Comparison of ENCODE assay signal across 1 cellular context in genomic region chr6:33927551-33927950, GRCh38.
TF ChIP-seq lines count a peak whose summit lies in the region.

No MANE protein-coding gene starts in this region.

TF ChIP-seq in H1, 55 proteins besides CTCF, POLR2A, EP300 and RAD21 (continued from another document):
- TF ChIP-seq, protein P1, sequence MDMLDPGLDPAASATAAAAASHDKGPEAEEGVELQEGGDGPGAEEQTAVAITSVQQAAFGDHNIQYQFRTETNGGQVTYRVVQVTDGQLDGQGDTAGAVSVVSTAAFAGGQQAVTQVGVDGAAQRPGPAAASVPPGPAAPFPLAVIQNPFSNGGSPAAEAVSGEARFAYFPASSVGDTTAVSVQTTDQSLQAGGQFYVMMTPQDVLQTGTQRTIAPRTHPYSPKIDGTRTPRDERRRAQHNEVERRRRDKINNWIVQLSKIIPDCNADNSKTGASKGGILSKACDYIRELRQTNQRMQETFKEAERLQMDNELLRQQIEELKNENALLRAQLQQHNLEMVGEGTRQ (IDR thresholded peaks at IDR 0.05; ENCODE audit: low read length): no peak
- no peak for TF ChIP-seq BACH1 (IDR thresholded peaks at IDR 0.05; ENCODE audit: low read length)
- no peak for TF ChIP-seq NANOG (IDR thresholded peaks at IDR 0.05; ENCODE audit: insufficient read depth, low read depth, low read length, poor library complexity, severe bottlenecking)
- TF ChIP-seq KDM1A (IDR thresholded peaks at IDR 0.05; ENCODE audit: borderline replicate concordance, low read length): no peak
- TF ChIP-seq RXRA (IDR thresholded peaks at IDR 0.05; ENCODE audit: insufficient read depth, low read depth, low read length): no peak
- TF ChIP-seq CREB1 (IDR thresholded peaks at IDR 0.05): no peak
- no peak for TF ChIP-seq TAF1 (IDR thresholded peaks at IDR 0.05; ENCODE audit: low read depth, low read length)
- TF ChIP-seq MAFK (IDR thresholded peaks at IDR 0.05; ENCODE audit: low read depth, low read length): no peak
- no peak for TF ChIP-seq RNF2 (IDR thresholded peaks at IDR 0.05; ENCODE audit: borderline replicate concordance, low read depth, low read length, missing control alignments, poor library complexity, severe bottlenecking)
- TF ChIP-seq SP4 (IDR thresholded peaks at IDR 0.05; ENCODE audit: low read length): no peak
- no peak for TF ChIP-seq POLR2AphosphoS5 (IDR thresholded peaks at IDR 0.05; ENCODE audit: low read depth, low read length)
- no peak for TF ChIP-seq SUZ12 (IDR thresholded peaks at IDR 0.05; ENCODE audit: low read length)
